ENCODE assay signal across 14 cellular contexts in the genomic region with DNA sequence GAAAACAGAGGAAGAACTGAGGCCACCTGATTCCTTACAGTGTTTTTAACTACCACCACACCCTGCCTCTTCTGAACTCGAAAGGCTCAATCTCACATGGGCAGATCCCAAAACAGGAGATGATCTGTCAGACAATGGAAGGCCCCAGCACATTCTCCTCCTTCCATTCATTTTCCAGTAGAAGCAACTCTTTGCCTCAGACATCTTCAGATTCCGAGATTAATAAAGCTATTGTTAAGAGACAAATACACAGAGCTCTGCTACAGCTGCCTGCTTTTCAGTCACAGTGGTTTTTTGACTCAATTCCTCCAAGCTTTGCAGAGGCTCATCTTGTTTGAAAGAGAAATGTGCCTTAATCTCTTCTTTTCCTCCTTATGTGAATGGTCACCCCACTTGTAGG.
"Had no signal": no experiment of that assay in that cellular context is flagged by ENCODE, and none has a peak within 500 bp of the region (broad histone marks: within the 10 kb centered on the region; RNA-seq: fewer than 3 reads in every experiment).

No MANE protein-coding gene starts in this region.

- H3K4me3 Mint-ChIP-seq: activated CD4-positive, alpha-beta T cell treated with anti-CD3 and anti-CD28 coated beads, Interleukin-2, amount 10 ng/mL, durations not matched to agents 7 days and 5 days; activated CD8-positive, alpha-beta memory T cell treated with anti-CD3 and anti-CD28 coated beads, Interleukin-2, amount 10 ng/mL, durations not matched to agents 7 days and 5 days; activated CD8-positive, alpha-beta T cell treated with anti-CD3 and anti-CD28 coated beads for 36 hours; activated naive CD4-positive, alpha-beta T cell treated with anti-CD3 and anti-CD28 coated beads, Interleukin-2, amount 50 U/mL, for 24 hours; stimulated activated naive CD8-positive, alpha-beta T cell treated with anti-CD3 and anti-CD28 coated beads, Interleukin-15, Interleukin-2, amounts not matched to agents 100 ng/mL and 50 ng/mL, for 24 hours had no signal

- H3K27ac Mint-ChIP-seq: activated CD4-positive, alpha-beta T cell treated with anti-CD3 and anti-CD28 coated beads, Interleukin-2, amount 10 ng/mL, durations not matched to agents 7 days and 5 days; activated CD8-positive, alpha-beta memory T cell treated with anti-CD3 and anti-CD28 coated beads, Interleukin-2, amount 10 ng/mL, durations not matched to agents 7 days and 5 days; activated CD8-positive, alpha-beta T cell treated with anti-CD3 and anti-CD28 coated beads for 36 hours; activated naive CD4-positive, alpha-beta T cell treated with anti-CD3 and anti-CD28 coated beads, Interleukin-2, amount 50 U/mL, for 24 hours; progenitor cell of endocrine pancreas; stimulated activated naive CD8-positive, alpha-beta T cell treated with anti-CD3 and anti-CD28 coated beads, Interleukin-15, Interleukin-2, amounts not matched to agents 100 ng/mL and 50 ng/mL, for 24 hours had no signal

- H3K27me3 Mint-ChIP-seq: activated CD4-positive, alpha-beta T cell treated with anti-CD3 and anti-CD28 coated beads, Interleukin-2, amount 10 ng/mL, durations not matched to agents 7 days and 5 days; activated CD8-positive, alpha-beta memory T cell treated with anti-CD3 and anti-CD28 coated beads, Interleukin-2, amount 10 ng/mL, durations not matched to agents 7 days and 5 days; progenitor cell of endocrine pancreas; stimulated activated naive CD8-positive, alpha-beta T cell treated with anti-CD3 and anti-CD28 coated beads, Interleukin-15, Interleukin-2, amounts not matched to agents 100 ng/mL and 50 ng/mL, for 24 hours had no signal

- ATAC-seq: activated CD8-positive, alpha-beta memory T cell treated with anti-CD3 and anti-CD28 coated beads, Interleukin-2, amount 10 ng/mL, durations not matched to agents 7 days and 5 days; activated CD8-positive, alpha-beta T cell treated with anti-CD3 and anti-CD28 coated beads for 36 hours; body of pancreas had no signal

- H3K9me3 Mint-ChIP-seq: activated CD4-positive, alpha-beta T cell treated with anti-CD3 and anti-CD28 coated beads, Interleukin-2, amount 10 ng/mL, durations not matched to agents 7 days and 5 days; activated CD8-positive, alpha-beta T cell treated with anti-CD3 and anti-CD28 coated beads for 36 hours; stimulated activated naive CD8-positive, alpha-beta T cell treated with anti-CD3 and anti-CD28 coated beads, Interleukin-15, Interleukin-2, amounts not matched to agents 100 ng/mL and 50 ng/mL, for 24 hours had no signal

- DNase-seq: activated CD4-positive, alpha-beta T cell treated with anti-CD3 and anti-CD28 coated beads, Interleukin-2, amount 10 ng/mL, durations not matched to agents 7 days and 5 days; activated CD4-positive, CD25-positive, alpha-beta regulatory T cell treated with anti-CD3 and anti-CD28 coated beads, Interleukin-2, amount 50 U/mL, for 72 hours; activated CD8-positive, alpha-beta memory T cell treated with anti-CD3 and anti-CD28 coated beads, Interleukin-2, amount 10 ng/mL, durations not matched to agents 7 days and 5 days; activated CD8-positive, alpha-beta T cell treated with anti-CD3 and anti-CD28 coated beads for 36 hours; activated effector memory CD4-positive, alpha-beta T cell treated with anti-CD3 and anti-CD28 coated beads, Interleukin-2, amount 50 U/mL, for 16 hours; activated T-cell treated with anti-CD3 and anti-CD28 coated beads for 4 hours; body of pancreas; cortex of kidney; left ventricle myocardium inferior; stimulated activated CD4-positive, alpha-beta T cell treated with anti-CD3 and anti-CD28 coated beads, Interleukin-12 subunit alpha, Interleukin-12 subunit beta, amount 100 ng/mL, for 4 hours; stimulated activated CD4-positive, alpha-beta T cell treated with anti-CD3 and anti-CD28 coated beads, Interleukin-4, amount 100 ng/mL, for 4 hours had no signal

- H3K4me1 Mint-ChIP-seq: activated CD4-positive, alpha-beta T cell treated with anti-CD3 and anti-CD28 coated beads, Interleukin-2, amount 10 ng/mL, durations not matched to agents 7 days and 5 days; activated CD8-positive, alpha-beta memory T cell treated with anti-CD3 and anti-CD28 coated beads, Interleukin-2, amount 10 ng/mL, durations not matched to agents 7 days and 5 days; activated naive CD4-positive, alpha-beta T cell treated with anti-CD3 and anti-CD28 coated beads, Interleukin-2, amount 50 U/mL, for 24 hours had no signal

- H3K36me3 Mint-ChIP-seq: activated CD8-positive, alpha-beta memory T cell treated with anti-CD3 and anti-CD28 coated beads, Interleukin-2, amount 10 ng/mL, durations not matched to agents 7 days and 5 days; activated naive CD4-positive, alpha-beta T cell treated with anti-CD3 and anti-CD28 coated beads, Interleukin-2, amount 50 U/mL, for 24 hours had no signal
